In genomic region chr19:33819875-33820781, GRCh38 we compare ENCODE assay signal across 8 cellular contexts. TPM values are rescaled to one million over a fixed set of nuclear protein-coding genes. Genes with fewer than 3 reads are reported as not detected.
DNase-seq lines count a peak whose midpoint lies in the region; ATAC-seq, FAIRE-seq and TF ChIP-seq lines count a peak whose summit lies in the region.

No MANE protein-coding gene starts in this region.

- no peaks in the 10 kb centered on the region for H3K36me3 ChIP-seq in lower lobe of right lung

- no peaks in the 10 kb centered on the region for H3K36me3 Mint-ChIP-seq in activated CD4-positive, alpha-beta T cell treated with anti-CD3 and anti-CD28 coated beads for 36 hours (ENCODE audit: low read depth)

- H3K4me3 ChIP-seq in dorsolateral prefrontal cortex = peak overlapping the region; percentile 8 to 61 (median 37)
- peak overlapping the region; percentile 63 for H3K4me3 ChIP-seq in lower lobe of right lung

- POLR2A ChIA-PET in activated CD4-positive, alpha-beta T cell treated with anti-CD3 and anti-CD28 coated beads for 36 hours (lab: Charles Lee) = no interaction called here

- H3K27ac ChIP-seq in dorsolateral prefrontal cortex (peak overlapping the region in 47 of 59 donors; percentile 7 to 82 (median 57)), lower lobe of right lung (peak overlapping the region; percentile 91)

- H3K4me3 Mint-ChIP-seq in activated CD4-positive, alpha-beta T cell treated with anti-CD3 and anti-CD28 coated beads for 36 hours = peak overlapping the region; percentile 71

- no peaks in the 10 kb centered on the region for H3K27me3 Mint-ChIP-seq in activated CD4-positive, alpha-beta T cell treated with anti-CD3 and anti-CD28 coated beads for 36 hours

- peak; percentile 76 for DNase-seq in EL
- peak; percentile 86 for DNase-seq in LoVo (ENCODE audit: low spot score)
- DNase-seq in activated CD4-positive, alpha-beta T cell treated with anti-CD3 and anti-CD28 coated beads for 36 hours = peak; percentile 84
- DNase-seq in dorsolateral prefrontal cortex = peak in 5 of 10 donors; percentile 10 to 53 (median 27)
- DNase-seq in lower lobe of right lung = peak; percentile 93
- peak; percentile 12 for DNase-seq in stimulated activated CD8-positive, alpha-beta memory T cell treated with anti-CD3 and anti-CD28 coated beads, Interleukin-12 subunit alpha, Interleukin-12 subunit beta, amount 100 ng/mL, for 4 hours (ENCODE audit: low read depth)
- no peak for DNase-seq in D721Med (ENCODE audit: insufficient read length, low spot score)

- no peak for FAIRE-seq in D721Med (lab: Jason Lieb, UNC)

- CTCF ChIA-PET in activated CD4-positive, alpha-beta T cell treated with anti-CD3 and anti-CD28 coated beads for 36 hours (lab: Charles Lee) = interaction anchor here (0.8 to 1.6 kb wide), 3 partner anchors 42 to 533 kb away, joined by 3 to 7 read pairs (median 3); no protein-coding TSS in a partner anchor

- H3K4me1 ChIP-seq in lower lobe of right lung = peaks cover 41% of the 10 kb centered on the region

- H3K9me3 ChIP-seq in lower lobe of right lung = no peaks in the 10 kb centered on the region

- H3K27me3 ChIP-seq in dorsolateral prefrontal cortex (peaks cover 0 to 22% (median 0%) of the 10 kb centered on the region in 45 donors), lower lobe of right lung (ENCODE audit: low read depth) (no peaks in the 10 kb centered on the region)

- no peaks in the 10 kb centered on the region for H3K9me3 Mint-ChIP-seq in activated CD4-positive, alpha-beta T cell treated with anti-CD3 and anti-CD28 coated beads for 36 hours (ENCODE audit: low read depth)

- peak; percentile 86 for ATAC-seq in activated CD4-positive, alpha-beta T cell treated with anti-CD3 and anti-CD28 coated beads for 36 hours
- peak; percentile 94 to 95 for ATAC-seq in lower lobe of right lung
- ATAC-seq in HG03460 (IDR thresholded peaks at IDR 0.05; ENCODE audit: unreplicated experiment) = no peak

- H3K4me1 Mint-ChIP-seq in activated CD4-positive, alpha-beta T cell treated with anti-CD3 and anti-CD28 coated beads for 36 hours = peaks cover 17% of the 10 kb centered on the region

- intact Hi-C loops in activated CD4-positive, alpha-beta T cell treated with anti-CD3 and anti-CD28 coated beads for 36 hours (cut with DNase I, micrococcal nuclease) = loop anchor here in 1 of 2 experiments (1.0 kb wide), 2 partner anchors 24 to 325 kb away; partner anchors contain the start of gene KCTD15
- intact Hi-C loops in dorsolateral prefrontal cortex (cut with DNase I) = no loop called here
- intact Hi-C loops in lower lobe of right lung (cut with DNase I) = no loop called here

- TF ChIP-seq CTCF in dorsolateral prefrontal cortex (IDR thresholded peaks at IDR 0.05 in 54 of 56, conservative IDR thresholded peaks at IDR 0.05 in 2 of 56; ENCODE audit: low read depth in 1 of 56, partially characterized antibody in 56 of 56) = peak in 3 of 56 donors; percentile 4 to 23 (median 13)
- TF ChIP-seq CTCF in lower lobe of right lung (IDR thresholded peaks at IDR 0.05) = peak; percentile 23
- no peak for TF ChIP-seq CTCF in D721Med (IDR thresholded peaks at IDR 0.05; ENCODE audit: insufficient read depth, missing control alignments)

- H3K27ac Mint-ChIP-seq in activated CD4-positive, alpha-beta T cell treated with anti-CD3 and anti-CD28 coated beads for 36 hours = peak overlapping the region; percentile 77

RNA-seq across cellular contexts. Expression of gene KCTD15, which starts 23.5 kb away (rescaled TPM):
- total RNA-seq in activated CD4-positive, alpha-beta T cell treated with anti-CD3 and anti-CD28 coated beads for 36 hours = 1 to 10 TPM; 8.7 to 9.6 TPM
- total RNA-seq in dorsolateral prefrontal cortex (10 to 100 TPM; 12.3 to 56.4 (median 26.3) TPM), lower lobe of right lung (27.0 TPM)
